26 cellular contexts compared by ENCODE assay signal in the genomic region with DNA sequence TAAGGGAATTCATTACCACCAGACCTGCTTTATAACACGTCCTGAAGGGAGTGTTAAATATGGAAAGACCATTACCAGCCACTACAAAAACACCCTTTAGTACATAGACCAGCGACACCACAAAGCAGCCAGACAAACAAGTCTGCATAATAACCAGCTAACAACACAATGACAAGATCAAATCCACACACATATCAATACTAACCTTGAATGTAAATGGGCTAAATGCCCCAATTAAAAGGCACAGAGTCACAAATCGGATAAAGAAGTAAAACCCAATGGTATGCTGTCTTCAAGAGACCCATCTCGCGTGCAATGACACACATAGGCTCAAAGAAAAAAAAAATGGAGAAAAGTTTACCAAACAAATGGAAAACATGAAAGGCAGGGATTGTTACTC. TPM values are rescaled to one million over a fixed set of nuclear protein-coding genes. Genes with fewer than 3 reads are reported as not detected.
"Had no signal": no experiment of that assay in that cellular context is flagged by ENCODE, and none has a peak within 500 bp of the region (broad histone marks: within the 10 kb centered on the region; RNA-seq: fewer than 3 reads in every experiment).

No MANE protein-coding gene starts in this region.

- DNase-seq: stimulated activated CD4-positive, alpha-beta T cell treated with anti-CD3 and anti-CD28 coated beads, Interleukin-2, amount 100 ng/mL, for 48 hours; stimulated activated CD4-positive, alpha-beta T cell treated with anti-CD3 and anti-CD28 coated beads, Interleukin-4, amount 100 ng/mL, for 1 hour; stimulated activated CD4-positive, alpha-beta T cell treated with anti-CD3 and anti-CD28 coated beads, Interleukin-4, amount 100 ng/mL, for 24 hours; stimulated activated CD4-positive, alpha-beta T cell treated with anti-CD3 and anti-CD28 coated beads, Interleukin-4, amount 100 ng/mL, for 4 hours; stimulated activated CD8-positive, alpha-beta memory T cell treated with anti-CD3 and anti-CD28 coated beads, Interleukin-4, amount 100 ng/mL, for 48 hours; stimulated activated naive B cell treated with anti-CD40 and anti-IgM and Interleukin-4, amounts not matched to agents 10 μg/mL and 1 μg/mL and 100 μg/mL, for 72 hours; stimulated activated naive CD4-positive, alpha-beta T cell; stimulated activated naive CD4-positive, alpha-beta T cell treated with Interleukin-2 at 50 U/mL for 16 hours; stimulated activated naive CD8-positive, alpha-beta T cell treated with anti-CD3 and anti-CD28 coated beads, Interleukin-15, amount 100 ng/mL, for 72 hours; stimulated activated naive CD8-positive, alpha-beta T cell treated with anti-CD3 and anti-CD28 coated beads, Interleukin-15, Interleukin-2, amounts not matched to agents 100 U/mL and 50 U/mL, for 24 hours; stomach; substantia nigra; testis; thyroid gland; tibial artery; transverse colon; trophoblast cell; upper lobe of left lung; upper lobe of right lung; uterus had no signal

- H3K27me3 ChIP-seq: stomach, suprapubic skin, testis, thyroid gland, tibial artery, tibial nerve, transverse colon, upper lobe of left lung, upper lobe of right lung, uterus, vagina had no signal

- H3K36me3 ChIP-seq: stomach, suprapubic skin, thoracic aorta, thyroid gland, tibial artery, tibial nerve, transverse colon, upper lobe of left lung, upper lobe of right lung, uterus, vagina had no signal

- H3K4me3 ChIP-seq: stomach, suprapubic skin, testis, thoracic aorta, thyroid gland, tibial artery, tibial nerve, transverse colon, upper lobe of left lung, upper lobe of right lung, uterus, vagina had no signal

- H3K9me3 ChIP-seq: suprapubic skin, testis, thoracic aorta, thyroid gland, transverse colon, upper lobe of right lung, uterus, vagina had no signal

- ATAC-seq: stimulated activated effector memory CD8-positive, alpha-beta T cell treated with anti-CD3 and anti-CD28 coated beads, Interleukin-12 subunit alpha, Interleukin-12 subunit beta, amount 100 ng/mL, for 72 hours; stimulated activated memory B cell treated with anti-CD40 and anti-IgM and Interleukin-4, amounts not matched to agents 10 μg/mL and 1 μg/mL and 100 μg/mL, for 72 hours; stimulated activated naive B cell treated with anti-CD40 and anti-IgM and Interleukin-4, amounts not matched to agents 10 μg/mL and 1 μg/mL and 100 μg/mL, for 72 hours; stimulated activated naive CD8-positive, alpha-beta T cell treated with anti-CD3 and anti-CD28 coated beads, Interleukin-15, amount 100 ng/mL, for 72 hours; stimulated activated naive CD8-positive, alpha-beta T cell treated with anti-CD3 and anti-CD28 coated beads, Interleukin-15, Interleukin-2, amounts not matched to agents 100 U/mL and 50 U/mL, for 24 hours; upper lobe of right lung had no signal

- H3K4me1 ChIP-seq: stomach, suprapubic skin, testis, thyroid gland, tibial artery, tibial nerve, transverse colon, upper lobe of left lung, upper lobe of right lung, uterus, vagina had no signal

- H3K27ac ChIP-seq: stomach, suprapubic skin, testis, thoracic aorta, thyroid gland, tibial artery, tibial nerve, transverse colon, upper lobe of left lung, upper lobe of right lung, uterus, vagina had no signal

RNA-seq across cellular contexts. Expression of a gene that starts 36.9 kb away (rescaled TPM):
- total RNA-seq: suprapubic skin, transverse colon, upper lobe of right lung, vagina had no signal
- polyA plus RNA-seq: stomach had no signal
